ENCODE assay signal across 18 cellular contexts in genomic region chr3:126718506-126719445, GRCh38.
"Had no signal": no experiment of that assay in that cellular context is flagged by ENCODE, and none has a peak within 500 bp of the region (broad histone marks: within the 10 kb centered on the region; RNA-seq: fewer than 3 reads in every experiment).

No MANE protein-coding gene starts in this region.

- DNase-seq: cortex of kidney; dorsolateral prefrontal cortex; effector CD8-positive, alpha-beta T cell; gastrocnemius medialis; immature natural killer cell; kidney; left cardiac atrium; left ventricle myocardium superior; natural killer cell; posterior cingulate gyrus; spleen; stimulated activated CD4-positive, alpha-beta T cell treated with anti-CD3 and anti-CD28 coated beads, Interleukin-15, amount 100 ng/mL, for 24 hours; stimulated activated CD4-positive, alpha-beta T cell treated with anti-CD3 and anti-CD28 coated beads, Interleukin-1b, Interleukin-23, amount 100 ng/mL, for 48 hours; stimulated activated CD4-positive, alpha-beta T cell treated with anti-CD3 and anti-CD28 coated beads, Interleukin-4, amount 100 ng/mL, for 24 hours; upper lobe of right lung had no signal

- H3K27me3 Mint-ChIP-seq: stimulated activated memory B cell treated with anti-CD40 and anti-IgM and Interleukin-4, amounts not matched to agents 10 μg/mL and 1 μg/mL and 100 μg/mL, for 72 hours; stimulated activated naive CD8-positive, alpha-beta T cell treated with anti-CD3 and anti-CD28 coated beads, Interleukin-15, Interleukin-2, amounts not matched to agents 100 ng/mL and 50 ng/mL, for 24 hours had no signal

- H3K36me3 Mint-ChIP-seq: immature natural killer cell, natural killer cell had no signal

- ATAC-seq: gastrocnemius medialis; left cardiac atrium; left ventricle myocardium superior; natural killer cell; sciatic nerve; stimulated activated memory B cell treated with anti-CD40 and anti-IgM and Interleukin-4, amounts not matched to agents 10 μg/mL and 1 μg/mL and 100 μg/mL, for 72 hours; upper lobe of right lung had no signal

- H3K4me3 Mint-ChIP-seq: immature natural killer cell; natural killer cell; stimulated activated memory B cell treated with anti-CD40 and anti-IgM and Interleukin-4, amounts not matched to agents 10 μg/mL and 1 μg/mL and 100 μg/mL, for 72 hours; stimulated activated naive CD8-positive, alpha-beta T cell treated with anti-CD3 and anti-CD28 coated beads, Interleukin-15, Interleukin-2, amounts not matched to agents 100 ng/mL and 50 ng/mL, for 24 hours had no signal

- H3K9me3 Mint-ChIP-seq: immature natural killer cell; natural killer cell; stimulated activated memory B cell treated with anti-CD40 and anti-IgM and Interleukin-4, amounts not matched to agents 10 μg/mL and 1 μg/mL and 100 μg/mL, for 72 hours; stimulated activated naive CD8-positive, alpha-beta T cell treated with anti-CD3 and anti-CD28 coated beads, Interleukin-15, Interleukin-2, amounts not matched to agents 100 ng/mL and 50 ng/mL, for 24 hours had no signal

- H3K27ac Mint-ChIP-seq: immature natural killer cell; natural killer cell; stimulated activated memory B cell treated with anti-CD40 and anti-IgM and Interleukin-4, amounts not matched to agents 10 μg/mL and 1 μg/mL and 100 μg/mL, for 72 hours; stimulated activated naive CD8-positive, alpha-beta T cell treated with anti-CD3 and anti-CD28 coated beads, Interleukin-15, Interleukin-2, amounts not matched to agents 100 ng/mL and 50 ng/mL, for 24 hours had no signal
